9 cellular contexts compared by ENCODE assay signal in genomic region chr6:36597775-36598174, GRCh38. TPM values are rescaled to one million over a fixed set of nuclear protein-coding genes. Genes with fewer than 3 reads are reported as not detected.
A peak's percentile ranks its signal among the peaks of the same experiment; 100 is the strongest.
DNase-seq lines count a peak whose midpoint lies in the region; ATAC-seq and TF ChIP-seq lines count a peak whose summit lies in the region.
"Had no signal": no experiment of that assay in that cellular context is flagged by ENCODE, and none has a peak within 500 bp of the region (broad histone marks: within the 10 kb centered on the region; RNA-seq: fewer than 3 reads in every experiment).

No MANE protein-coding gene starts in this region.

- H3K4me3 Mint-ChIP-seq in activated T-helper 2 cell treated with anti-CD3 and anti-CD28 coated beads, Interferon-gamma antibody, Interleukin-2, Interleukin-4, amounts not matched to agents 10 μg/mL and 5 μg/mL and 100 μg/mL, durations not matched to agents 14 hours and 24 hours and 36 hours (ENCODE audit: low read depth): peak overlapping the region; percentile 96
- peak overlapping the region; percentile 81 for H3K4me3 Mint-ChIP-seq in stimulated activated effector memory CD8-positive, alpha-beta T cell treated with anti-CD3 and anti-CD28 coated beads, Interleukin-12 subunit alpha, Interleukin-12 subunit beta, amount 100 ng/mL, for 72 hours

- ATAC-seq in SK-N-SH treated with all-trans-retinoic acid at 6 μM for 48 hours: no peak
- no peak for ATAC-seq in stimulated activated effector memory CD8-positive, alpha-beta T cell treated with anti-CD3 and anti-CD28 coated beads, Interleukin-12 subunit alpha, Interleukin-12 subunit beta, amount 100 ng/mL, for 72 hours
- ATAC-seq in HG03097 (IDR thresholded peaks at IDR 0.05; ENCODE audit: low FRiP score, unreplicated experiment): no peak

- DNase-seq in SK-N-SH (no peak), GM10266 (ENCODE audit: extremely low spot score) (no peak), GM03348 (ENCODE audit: low spot score) (no peak)
- no peak for DNase-seq in activated T-helper 2 cell treated with anti-CD3 and anti-CD28 coated beads, Interferon-gamma antibody, Interleukin-2, Interleukin-4, amounts not matched to agents 10 μg/mL and 5 μg/mL and 100 μg/mL, durations not matched to agents 14 hours and 24 hours and 36 hours (ENCODE audit: low spot score)
- no peak for DNase-seq in stimulated activated effector memory CD8-positive, alpha-beta T cell treated with anti-CD3 and anti-CD28 coated beads, Interleukin-12 subunit alpha, Interleukin-12 subunit beta, amount 100 ng/mL, for 72 hours (ENCODE audit: low spot score in 2 of 2)
- DNase-seq: OCI-M1 had no signal

- peaks cover 48% of the 10 kb centered on the region for H3K4me1 Mint-ChIP-seq in activated T-helper 2 cell treated with anti-CD3 and anti-CD28 coated beads, Interferon-gamma antibody, Interleukin-2, Interleukin-4, amounts not matched to agents 10 μg/mL and 5 μg/mL and 100 μg/mL, durations not matched to agents 14 hours and 24 hours and 36 hours (ENCODE audit: low read depth)
- H3K4me1 Mint-ChIP-seq in stimulated activated effector memory CD8-positive, alpha-beta T cell treated with anti-CD3 and anti-CD28 coated beads, Interleukin-12 subunit alpha, Interleukin-12 subunit beta, amount 100 ng/mL, for 72 hours: peaks cover 66% of the 10 kb centered on the region

- H3K9me3 ChIP-seq in SK-N-SH (no peaks in the 10 kb centered on the region), iPS-18a (ENCODE audit: control insufficient read depth, low read depth, low read length) (no peaks in the 10 kb centered on the region)

- POLR2A ChIA-PET in SK-N-SH (lab: Yijun Ruan, JAX): interaction anchor here (0.6 to 2.4 kb wide), 5 partner anchors 10 to 251 kb away, joined by 3 to 22 read pairs (median 4); partner anchors contain the start of gene CDKN1A

- no peaks in the 10 kb centered on the region for H3K27me3 ChIP-seq in SK-N-SH (ENCODE audit: insufficient read depth)
- no peaks in the 10 kb centered on the region for H3K27me3 ChIP-seq in iPS-18a (ENCODE audit: control insufficient read depth, insufficient read depth, low read length)

- peak overlapping the region; percentile 40; the same call in 1 of the 2 replicates for H3K9ac ChIP-seq in SK-N-SH
- H3K9ac ChIP-seq in iPS-18a (ENCODE audit: low read length): no peak overlapping the region

- no peaks in the 10 kb centered on the region for H3K9me2 ChIP-seq in SK-N-SH

- H3K4me1 ChIP-seq in SK-N-SH (ENCODE audit: control insufficient read depth in 1 of 2, insufficient read depth in 2 of 2, low read depth in 1 of 2, low read length in 1 of 2) (peaks cover 30 to 33% of the 10 kb centered on the region in 2 experiments), iPS-18a (ENCODE audit: control insufficient read depth, low read depth, low read length) (peaks cover 9% of the 10 kb centered on the region)

- H2AFZ ChIP-seq in SK-N-SH (ENCODE audit: low read depth): no peak overlapping the region; the same call in 1 of the 2 replicates

- H3K4me2 ChIP-seq in SK-N-SH: peak overlapping the region; percentile 81

- CTCF ChIA-PET in SK-N-SH (lab: Yijun Ruan, JAX): interaction anchor here (1.0 to 8.3 kb wide), 5 partner anchors 10 to 172 kb away, joined by 3 to 46 read pairs (median 9); no protein-coding TSS in a partner anchor

- no peaks in the 10 kb centered on the region for H3K9me3 Mint-ChIP-seq in activated T-helper 2 cell treated with anti-CD3 and anti-CD28 coated beads, Interferon-gamma antibody, Interleukin-2, Interleukin-4, amounts not matched to agents 10 μg/mL and 5 μg/mL and 100 μg/mL, durations not matched to agents 14 hours and 24 hours and 36 hours
- no peaks in the 10 kb centered on the region for H3K9me3 Mint-ChIP-seq in stimulated activated effector memory CD8-positive, alpha-beta T cell treated with anti-CD3 and anti-CD28 coated beads, Interleukin-12 subunit alpha, Interleukin-12 subunit beta, amount 100 ng/mL, for 72 hours

- no peak for TF ChIP-seq EP300 in SK-N-SH (IDR thresholded peaks at IDR 0.05; ENCODE audit: borderline replicate concordance in 1 of 2, low read depth in 1 of 2, low read length in 1 of 2)

- H3K27ac ChIP-seq in SK-N-SH (ENCODE audit: low read depth in 2 of 2, low read length in 1 of 2) (no peak overlapping the region), iPS-18a (ENCODE audit: low read length) (no peak overlapping the region)

- no peaks in the 10 kb centered on the region for H3K27me3 Mint-ChIP-seq in activated T-helper 2 cell treated with anti-CD3 and anti-CD28 coated beads, Interferon-gamma antibody, Interleukin-2, Interleukin-4, amounts not matched to agents 10 μg/mL and 5 μg/mL and 100 μg/mL, durations not matched to agents 14 hours and 24 hours and 36 hours (ENCODE audit: low read depth)

- peaks cover 87% of the 10 kb centered on the region for H3K79me2 ChIP-seq in SK-N-SH (ENCODE audit: insufficient read depth)

- H3K4me3 ChIP-seq in SK-N-SH (ENCODE audit: low read depth in 2 of 2, low read length in 1 of 2): peak overlapping the region; percentile 74 to 99
- H3K4me3 ChIP-seq in iPS-18a (ENCODE audit: low read length): peak overlapping the region; percentile 99

- WGBS in SK-N-SH (ENCODE audit: low lambda C conversion rate): 4% methylated on average over 1 of the region's 1 CpG

- intact Hi-C loops in activated T-helper 2 cell treated with anti-CD3 and anti-CD28 coated beads, Interferon-gamma antibody, Interleukin-2, Interleukin-4, amounts not matched to agents 10 μg/mL and 5 μg/mL and 100 μg/mL, durations not matched to agents 14 hours and 24 hours and 36 hours (cut with micrococcal nuclease): loop anchor here (5.0 to 10.0 kb wide), 2 partner anchors 570 to 1843 kb away; partner anchors contain the start of genes MAPK14 and SNRPC

- no peak for TF ChIP-seq CTCF in SK-N-SH (IDR thresholded peaks at IDR 0.05)
- TF ChIP-seq CTCF in GM10266 (IDR thresholded peaks at IDR 0.05; ENCODE audit: control insufficient read depth, insufficient read depth, low read depth, missing control alignments): no peak

- peaks cover 82% of the 10 kb centered on the region for H4K20me1 ChIP-seq in SK-N-SH (ENCODE audit: insufficient read depth)

- peaks cover 61 to 79% of the 10 kb centered on the region in 2 experiments for H3K36me3 ChIP-seq in SK-N-SH (replicated peaks in 1 of 2; ENCODE audit: control insufficient read depth in 1 of 2, insufficient read depth in 2 of 2, low read length in 1 of 2)
- H3K36me3 ChIP-seq in iPS-18a (ENCODE audit: control insufficient read depth, low read depth, low read length): peaks cover 77% of the 10 kb centered on the region

- peaks cover 87% of the 10 kb centered on the region for H3K36me3 Mint-ChIP-seq in activated T-helper 2 cell treated with anti-CD3 and anti-CD28 coated beads, Interferon-gamma antibody, Interleukin-2, Interleukin-4, amounts not matched to agents 10 μg/mL and 5 μg/mL and 100 μg/mL, durations not matched to agents 14 hours and 24 hours and 36 hours (ENCODE audit: low read depth)
- peaks cover 96% of the 10 kb centered on the region for H3K36me3 Mint-ChIP-seq in stimulated activated effector memory CD8-positive, alpha-beta T cell treated with anti-CD3 and anti-CD28 coated beads, Interleukin-12 subunit alpha, Interleukin-12 subunit beta, amount 100 ng/mL, for 72 hours

- no peak for TF ChIP-seq RAD21 in SK-N-SH (IDR thresholded peaks at IDR 0.05; ENCODE audit: low read length)

- peak overlapping the region; percentile 48 for H3K27ac Mint-ChIP-seq in activated T-helper 2 cell treated with anti-CD3 and anti-CD28 coated beads, Interferon-gamma antibody, Interleukin-2, Interleukin-4, amounts not matched to agents 10 μg/mL and 5 μg/mL and 100 μg/mL, durations not matched to agents 14 hours and 24 hours and 36 hours
- peak overlapping the region; percentile 99 for H3K27ac Mint-ChIP-seq in stimulated activated effector memory CD8-positive, alpha-beta T cell treated with anti-CD3 and anti-CD28 coated beads, Interleukin-12 subunit alpha, Interleukin-12 subunit beta, amount 100 ng/mL, for 72 hours

- peaks cover 56% of the 10 kb centered on the region for H3F3A ChIP-seq in SK-N-SH (replicated peaks; ENCODE audit: insufficient read depth)

TF ChIP-seq in SK-N-SH treated with all-trans-retinoic acid at 6 μM for 48 hours, 23 proteins besides CTCF, POLR2A, EP300 and RAD21:
- TF ChIP-seq GLIS3 (CRISPR knock-in tag; IDR thresholded peaks at IDR 0.05): no peak
- no peak for TF ChIP-seq ISL1 (CRISPR knock-in tag; IDR thresholded peaks at IDR 0.05)
- no peak for TF ChIP-seq CREB5 (CRISPR knock-in tag; IDR thresholded peaks at IDR 0.05; ENCODE audit: low read depth)
- no peak for TF ChIP-seq CSDC2 (CRISPR knock-in tag; IDR thresholded peaks at IDR 0.05)
- TF ChIP-seq ZFP3 (CRISPR knock-in tag; IDR thresholded peaks at IDR 0.05): no peak
- no peak for TF ChIP-seq BACH2 (CRISPR knock-in tag; IDR thresholded peaks at IDR 0.05; ENCODE audit: borderline replicate concordance)
- no peak for TF ChIP-seq ARNTL (CRISPR knock-in tag; IDR thresholded peaks at IDR 0.05; ENCODE audit: borderline replicate concordance, low read depth)
- no peak for TF ChIP-seq TOX (CRISPR knock-in tag; IDR thresholded peaks at IDR 0.05; ENCODE audit: borderline replicate concordance)
- TF ChIP-seq OSR1 (CRISPR knock-in tag; IDR thresholded peaks at IDR 0.05): no peak

RNA-seq across cellular contexts. Expression of gene SRSF3, which starts 3.6 kb away (rescaled TPM):
- 330 and 351 TPM in 2 replicates for polyA plus RNA-seq in SK-N-SH (2012; rRNA removed)
- polyA plus RNA-seq in SK-N-SH (2012; cell fraction: cytosol; rRNA removed): 405 and 473 TPM in 2 replicates
- polyA plus RNA-seq in SK-N-SH (2012; cell fraction: nucleus; rRNA removed): 242 and 281 TPM in 2 replicates
- total RNA-seq in activated T-helper 2 cell treated with anti-CD3 and anti-CD28 coated beads, Interferon-gamma antibody, Interleukin-2, Interleukin-4, amounts not matched to agents 10 μg/mL and 5 μg/mL and 100 μg/mL, durations not matched to agents 14 hours and 24 hours and 36 hours: 512 and 541 TPM in 2 replicates

RNA-seq across cellular contexts. Expression of gene STK38, which starts 50.5 kb away (rescaled TPM):
- 10.2 and 12.0 TPM in 2 replicates for polyA plus RNA-seq in SK-N-SH (2012; rRNA removed)
- 11.0 and 11.9 TPM in 2 replicates for polyA plus RNA-seq in SK-N-SH (2012; cell fraction: cytosol; rRNA removed)
- polyA plus RNA-seq in SK-N-SH (2012; cell fraction: nucleus; rRNA removed): 13.5 and 27.9 TPM in 2 replicates
- total RNA-seq in activated T-helper 2 cell treated with anti-CD3 and anti-CD28 coated beads, Interferon-gamma antibody, Interleukin-2, Interleukin-4, amounts not matched to agents 10 μg/mL and 5 μg/mL and 100 μg/mL, durations not matched to agents 14 hours and 24 hours and 36 hours: 22.9 and 25.0 TPM in 2 replicates
